In the genomic region with DNA sequence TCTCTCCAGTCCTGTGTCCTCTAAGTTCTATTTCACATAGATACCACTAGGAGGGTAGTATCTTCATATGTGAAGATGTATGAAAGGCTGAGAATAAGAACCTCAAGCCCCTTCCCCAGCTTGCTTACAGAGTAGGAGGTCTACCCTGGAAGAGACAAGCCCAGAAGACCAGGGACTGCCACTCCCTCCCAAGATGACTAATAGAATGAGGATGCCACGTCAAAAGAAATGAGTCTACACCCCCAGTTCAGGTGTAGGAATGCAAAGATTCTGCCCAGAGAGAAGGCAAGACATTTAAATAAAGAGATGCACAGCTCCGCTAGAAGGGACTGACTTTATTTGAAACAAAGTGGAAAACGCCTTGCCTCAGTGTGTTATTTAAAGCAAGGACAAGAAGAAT, we compare ENCODE assay signal across 20 cellular contexts.
DNase-seq lines count a peak whose midpoint lies in the region; ATAC-seq, FAIRE-seq and TF ChIP-seq lines count a peak whose summit lies in the region.
"Had no signal": no experiment of that assay in that cellular context is flagged by ENCODE, and none has a peak within 500 bp of the region (broad histone marks: within the 10 kb centered on the region; RNA-seq: fewer than 3 reads in every experiment).

No MANE protein-coding gene starts in this region.

- H3K27ac Mint-ChIP-seq in astrocyte (ENCODE audit: unreplicated experiment) (peak overlapping the region; percentile 68), osteocyte (ENCODE audit: unreplicated experiment) (no peak overlapping the region)
- H3K27ac Mint-ChIP-seq: CD4-positive, CD25-positive, alpha-beta regulatory T cell had no signal

- H3K4me3 Mint-ChIP-seq in astrocyte (ENCODE audit: unreplicated experiment) (no peak overlapping the region), osteocyte (ENCODE audit: unreplicated experiment) (no peak overlapping the region)
- H3K4me3 Mint-ChIP-seq: CD4-positive, CD25-positive, alpha-beta regulatory T cell; CD8-positive, alpha-beta memory T cell had no signal

- H3K36me3 Mint-ChIP-seq in astrocyte (ENCODE audit: low read depth, unreplicated experiment) (no peaks in the 10 kb centered on the region), osteocyte (ENCODE audit: unreplicated experiment) (no peaks in the 10 kb centered on the region)
- H3K36me3 Mint-ChIP-seq: CD4-positive, CD25-positive, alpha-beta regulatory T cell; CD8-positive, alpha-beta memory T cell had no signal

- DNase-seq in HT1080 (ENCODE audit: low read depth), result peak; percentile 23
- DNase-seq in astrocyte (ENCODE audit: low read depth), result no peak
- DNase-seq in foreskin keratinocyte, result peak in 1 of 2 donors; percentile 56
- no peak for DNase-seq in Peyer's patch
- no peak for DNase-seq in osteocyte (ENCODE audit: extremely low spot score, unreplicated experiment)
- DNase-seq: ACHN; BE2C; C1 segment of cervical spinal cord; CD4-positive, CD25-positive, alpha-beta regulatory T cell; CD8-positive, alpha-beta memory T cell; COR-L47; GOT3; H7 had no signal

- no peak overlapping the region for H2AFZ ChIP-seq in astrocyte (ENCODE audit: low read depth, low read length)

- no peaks in the 10 kb centered on the region for H3K79me2 ChIP-seq in astrocyte (ENCODE audit: insufficient read depth, low read length)

- H3K27me3 ChIP-seq in astrocyte (ENCODE audit: insufficient read depth, low read length) (no peaks in the 10 kb centered on the region), foreskin keratinocyte (no peaks in the 10 kb centered on the region), Peyer's patch (no peaks in the 10 kb centered on the region)
- H3K27me3 ChIP-seq: BE2C had no signal

- no peak for TF ChIP-seq CTCF in astrocyte (IDR thresholded peaks at IDR 0.05; ENCODE audit: insufficient read depth, low read depth, low read length)
- no peak for TF ChIP-seq CTCF in foreskin keratinocyte (conservative IDR thresholded peaks at IDR 0.05)
- TF ChIP-seq CTCF in Peyer's patch (IDR thresholded peaks at IDR 0.05), result no peak
- no peak for TF ChIP-seq CTCF in osteocyte (IDR thresholded peaks at IDR 0.05)

- H3K9ac ChIP-seq in astrocyte (ENCODE audit: low read length), result no peak overlapping the region
- H3K9ac ChIP-seq: KMS-11 had no signal

- no peak overlapping the region for H3K4me2 ChIP-seq in astrocyte (ENCODE audit: low read length)
- H3K4me2 ChIP-seq: KMS-11 had no signal

- H3K9me3 ChIP-seq in astrocyte (ENCODE audit: insufficient read depth, low read depth, low read length), result no peaks in the 10 kb centered on the region
- H3K9me3 ChIP-seq in Peyer's patch, result no peaks in the 10 kb centered on the region
- H3K9me3 ChIP-seq: BE2C had no signal

- no peak overlapping the region for H3K27ac ChIP-seq in astrocyte (ENCODE audit: low read depth, low read length)
- H3K27ac ChIP-seq in foreskin keratinocyte, result no peak overlapping the region
- no peak overlapping the region for H3K27ac ChIP-seq in Peyer's patch
- H3K27ac ChIP-seq: KMS-11 had no signal

- H4K20me1 ChIP-seq in astrocyte (ENCODE audit: insufficient read depth, low read length), result no peaks in the 10 kb centered on the region

- peak; percentile 54 for ATAC-seq in foreskin keratinocyte
- ATAC-seq in GM21619 (IDR thresholded peaks at IDR 0.05; ENCODE audit: unreplicated experiment), result no peak
- no peak for ATAC-seq in HG03439 (IDR thresholded peaks at IDR 0.05; ENCODE audit: unreplicated experiment)

- H3K36me3 ChIP-seq in astrocyte (ENCODE audit: insufficient read depth, low read length) (no peaks in the 10 kb centered on the region), Peyer's patch (no peaks in the 10 kb centered on the region)
- H3K36me3 ChIP-seq: BE2C had no signal

- no peak for FAIRE-seq in astrocyte (lab: Jason Lieb, UNC)
- FAIRE-seq: A204.1, D721Med, G401.6, GM12891 had no signal

- no peak overlapping the region for H3K4me3 ChIP-seq in astrocyte (ENCODE audit: insufficient read depth, low read depth, low read length)
- H3K4me3 ChIP-seq in Peyer's patch, result no peak overlapping the region

- TF ChIP-seq POLR2A in Peyer's patch (IDR thresholded peaks at IDR 0.05), result no peak

- H3K27me3 Mint-ChIP-seq in astrocyte (ENCODE audit: low read depth, unreplicated experiment) (no peaks in the 10 kb centered on the region), osteocyte (ENCODE audit: unreplicated experiment) (peaks cover 3% of the 10 kb centered on the region)
- H3K27me3 Mint-ChIP-seq: CD4-positive, CD25-positive, alpha-beta regulatory T cell; CD8-positive, alpha-beta memory T cell had no signal

- H3K4me1 Mint-ChIP-seq in astrocyte (ENCODE audit: low read depth, unreplicated experiment) (peaks cover 10% of the 10 kb centered on the region), osteocyte (ENCODE audit: unreplicated experiment) (no peaks in the 10 kb centered on the region)
- H3K4me1 Mint-ChIP-seq: CD4-positive, CD25-positive, alpha-beta regulatory T cell; CD8-positive, alpha-beta memory T cell had no signal

- H3K4me1 ChIP-seq in astrocyte (ENCODE audit: insufficient read depth, low read length), result no peaks in the 10 kb centered on the region
- H3K4me1 ChIP-seq in foreskin keratinocyte, result peaks cover 7% of the 10 kb centered on the region
- no peaks in the 10 kb centered on the region for H3K4me1 ChIP-seq in Peyer's patch
- H3K4me1 ChIP-seq: BE2C had no signal

- peaks cover 2% of the 10 kb centered on the region for H3K9me3 Mint-ChIP-seq in astrocyte (ENCODE audit: unreplicated experiment)
- peaks cover 21% of the 10 kb centered on the region for H3K9me3 Mint-ChIP-seq in osteocyte (ENCODE audit: unreplicated experiment)
